Comparison of ENCODE assay signal across 10 cellular contexts in genomic region chr12:124520258-124520657, GRCh38. TPM values are rescaled to one million over a fixed set of nuclear protein-coding genes. Genes with fewer than 3 reads are reported as not detected.
DNase-seq lines count a peak whose midpoint lies in the region; TF ChIP-seq lines count a peak whose summit lies in the region.
"Had no signal": no experiment of that assay in that cellular context is flagged by ENCODE, and none has a peak within 500 bp of the region (broad histone marks: within the 10 kb centered on the region; RNA-seq: fewer than 3 reads in every experiment).

No MANE protein-coding gene starts in this region.

- peak overlapping the region; percentile 100 for H3K27ac ChIP-seq in coronary artery
- H3K27ac ChIP-seq: HL-60 had no signal

- peak overlapping the region; percentile 74 for H3K4me3 ChIP-seq in coronary artery

- H3K36me3 Mint-ChIP-seq in activated T-cell treated with anti-CD3 and anti-CD28 coated beads, Interleukin-2, amount 50 U/mL, for 24 hours (ENCODE audit: low read depth): peaks cover 25% of the 10 kb centered on the region
- peaks cover 9% of the 10 kb centered on the region for H3K36me3 Mint-ChIP-seq in mesothelial cell of epicardium

- no peaks in the 10 kb centered on the region for H3K9me3 Mint-ChIP-seq in activated T-cell treated with anti-CD3 and anti-CD28 coated beads, Interleukin-2, amount 50 U/mL, for 24 hours
- no peaks in the 10 kb centered on the region for H3K9me3 Mint-ChIP-seq in mesothelial cell of epicardium
- H3K9me3 Mint-ChIP-seq: T-helper 1 cell treated with Interleukin-12 subunit alpha and Interleukin-12 subunit beta and Interleukin-4 antibody, amounts not matched to agents 30 μg/mL and 1 μg/mL, for 36 hours had no signal

- H3K27me3 Mint-ChIP-seq in activated T-cell treated with anti-CD3 and anti-CD28 coated beads, Interleukin-2, amount 50 U/mL, for 24 hours: no peaks in the 10 kb centered on the region
- H3K27me3 Mint-ChIP-seq in mesothelial cell of epicardium (ENCODE audit: low read depth): no peaks in the 10 kb centered on the region

- no peak for TF ChIP-seq CTCF in coronary artery (IDR thresholded peaks at IDR 0.05)
- TF ChIP-seq CTCF in mesothelial cell of epicardium (IDR thresholded peaks at IDR 0.05; ENCODE audit: unreplicated experiment): no peak

- H3K27ac Mint-ChIP-seq in activated T-cell treated with anti-CD3 and anti-CD28 coated beads, Interleukin-2, amount 50 U/mL, for 24 hours: peak overlapping the region; percentile 1
- peak overlapping the region; percentile 85 for H3K27ac Mint-ChIP-seq in mesothelial cell of epicardium
- H3K27ac Mint-ChIP-seq: T-helper 1 cell treated with Interleukin-12 subunit alpha and Interleukin-12 subunit beta and Interleukin-4 antibody, amounts not matched to agents 30 μg/mL and 1 μg/mL, for 36 hours had no signal

- H3K4me3 Mint-ChIP-seq in activated T-cell treated with anti-CD3 and anti-CD28 coated beads, Interleukin-2, amount 50 U/mL, for 24 hours: no peak overlapping the region
- H3K4me3 Mint-ChIP-seq in mesothelial cell of epicardium: peak overlapping the region; percentile 37
- H3K4me3 Mint-ChIP-seq: T-helper 1 cell treated with Interleukin-12 subunit alpha and Interleukin-12 subunit beta and Interleukin-4 antibody, amounts not matched to agents 30 μg/mL and 1 μg/mL, for 36 hours had no signal

- H3K4me1 Mint-ChIP-seq in activated T-cell treated with anti-CD3 and anti-CD28 coated beads, Interleukin-2, amount 50 U/mL, for 24 hours (ENCODE audit: low read depth): peaks cover 58% of the 10 kb centered on the region
- H3K4me1 Mint-ChIP-seq in mesothelial cell of epicardium: peaks cover 49% of the 10 kb centered on the region

- DNase-seq in activated T-cell treated with anti-CD3 and anti-CD28 coated beads, Interleukin-2, amount 50 U/mL, for 24 hours: no peak
- no peak for DNase-seq in activated T-cell treated with anti-CD3 and anti-CD28 coated beads, Interleukin-2, amount 50 U/mL, for 48 hours
- no peak for DNase-seq in coronary artery (ENCODE audit: low spot score)
- no peak for DNase-seq in mesothelial cell of epicardium (ENCODE audit: low spot score in 2 of 2, unreplicated experiment in 2 of 2)
- DNase-seq in ureter (ENCODE audit: low spot score): peak; percentile 76
- DNase-seq in NCI-H1105 (lab: John Stamatoyannopoulos, UW): no peak
- no peak for DNase-seq in NCI-H187 (lab: John Stamatoyannopoulos, UW)
- no peak for DNase-seq in Ammon's horn (ENCODE audit: low spot score)

RNA-seq across cellular contexts. Expression of gene NCOR2, which starts 47.2 kb away (rescaled TPM):
- 316 to 336 TPM (median 331 TPM) in 3 replicates for total RNA-seq in mesothelial cell of epicardium
- 200 TPM for total RNA-seq in ureter
